Comparison of ENCODE assay signal across 11 cellular contexts in genomic region chr10:46541017-46541661, GRCh38. TPM values are rescaled to one million over a fixed set of nuclear protein-coding genes. Genes with fewer than 3 reads are reported as not detected.
DNase-seq lines count a peak whose midpoint lies in the region; ATAC-seq and TF ChIP-seq lines count a peak whose summit lies in the region.
"Had no signal": no experiment of that assay in that cellular context is flagged by ENCODE, and none has a peak within 500 bp of the region (broad histone marks: within the 10 kb centered on the region; RNA-seq: fewer than 3 reads in every experiment).

No MANE protein-coding gene starts in this region.

- peak overlapping the region; percentile 14 for H3K4me3 ChIP-seq in astrocyte of the spinal cord (ENCODE audit: low read depth, low read length)
- peak overlapping the region; percentile 59 for H3K4me3 ChIP-seq in thoracic aorta
- H3K4me3 ChIP-seq: BLaER1 had no signal

- in situ Hi-C loops in astrocyte of the spinal cord (cut with HindIII; ENCODE audit: low sequenced_read_pairs) = no loop called here

- no peak overlapping the region for H3K27ac ChIP-seq in thoracic aorta
- H3K27ac ChIP-seq: BLaER1 had no signal

- ATAC-seq in thoracic aorta (ENCODE audit: insufficient number of reproducible peaks, low FRiP score, low read depth) = no peak
- no peak for ATAC-seq in HG03565 (IDR thresholded peaks at IDR 0.05; ENCODE audit: unreplicated experiment)

- H3K27me3 ChIP-seq in thoracic aorta (replicated peaks; ENCODE audit: insufficient read depth) = no peaks in the 10 kb centered on the region
- H3K27me3 ChIP-seq: BLaER1 had no signal

- no peaks in the 10 kb centered on the region for H3K36me3 ChIP-seq in thoracic aorta
- H3K36me3 ChIP-seq: BLaER1 had no signal

- no peaks in the 10 kb centered on the region for H3K9me3 ChIP-seq in thoracic aorta
- H3K9me3 ChIP-seq: BLaER1 had no signal

- DNase-seq in activated CD4-positive, CD25-positive, alpha-beta regulatory T cell treated with anti-CD3 and anti-CD28 coated beads, Interleukin-2, amount 50 U/mL, for 72 hours = peak; percentile 32
- DNase-seq in activated CD4-positive, CD25-positive, alpha-beta regulatory T cell (lab: John Stamatoyannopoulos, UW) = no peak
- DNase-seq in astrocyte of the spinal cord (ENCODE audit: low read depth, low spot score) (no peak), iPS-NIHi7 (ENCODE audit: extremely low spot score) (peak; percentile 99), thoracic aorta (ENCODE audit: low spot score) (no peak), anterior cingulate cortex (lab: John Stamatoyannopoulos, UW) (no peak), DMS 273 (lab: John Stamatoyannopoulos, UW; ENCODE audit: unreplicated experiment) (no peak)
- DNase-seq: activated gamma-delta T cell treated with Interleukin-2 at 50 U/mL for 16 hours, immature natural killer cell had no signal

- H3K4me1 ChIP-seq in thoracic aorta (ENCODE audit: control insufficient read depth in 1 of 2, low read depth in 2 of 2) = peaks cover 19 to 36% of the 10 kb centered on the region in 2 donors
- H3K4me1 ChIP-seq: BLaER1 had no signal

- TF ChIP-seq CTCF in astrocyte of the spinal cord (IDR thresholded peaks at IDR 0.05; ENCODE audit: low read depth, low read length) = peak; percentile 25
- TF ChIP-seq CTCF in thoracic aorta (IDR thresholded peaks at IDR 0.05) = peak; percentile 31

RNA-seq across cellular contexts. Expression of gene GPRIN2, which starts 15.3 kb away (rescaled TPM):
- 1 to 10 TPM in 1 of 2 donors, under 1 TPM in 1; 0.27 to 4.8 TPM for total RNA-seq in thoracic aorta

RNA-seq across cellular contexts. Expression of gene SYT15, which starts 37.8 kb away (rescaled TPM):
- 1 to 10 TPM; 2.6 to 7.1 TPM for total RNA-seq in thoracic aorta

Comparison
In these comparisons a context has a peak if more than half of its experiments do, and no peak if none do; other contexts are left out.
1. DNase-seq: peak in activated CD4-positive, CD25-positive, alpha-beta regulatory T cell treated with anti-CD3 and anti-CD28 coated beads, Interleukin-2, amount 50 U/mL, for 72 hours (single experiment) and iPS-NIHi7 (single experiment); none in activated CD4-positive, CD25-positive, alpha-beta regulatory T cell (0 of 4), astrocyte of the spinal cord (single experiment), thoracic aorta (single experiment), anterior cingulate cortex (0 of 58) and DMS 273 (single experiment).